Comparison of ENCODE assay signal across 9 cellular contexts in the genomic region with DNA sequence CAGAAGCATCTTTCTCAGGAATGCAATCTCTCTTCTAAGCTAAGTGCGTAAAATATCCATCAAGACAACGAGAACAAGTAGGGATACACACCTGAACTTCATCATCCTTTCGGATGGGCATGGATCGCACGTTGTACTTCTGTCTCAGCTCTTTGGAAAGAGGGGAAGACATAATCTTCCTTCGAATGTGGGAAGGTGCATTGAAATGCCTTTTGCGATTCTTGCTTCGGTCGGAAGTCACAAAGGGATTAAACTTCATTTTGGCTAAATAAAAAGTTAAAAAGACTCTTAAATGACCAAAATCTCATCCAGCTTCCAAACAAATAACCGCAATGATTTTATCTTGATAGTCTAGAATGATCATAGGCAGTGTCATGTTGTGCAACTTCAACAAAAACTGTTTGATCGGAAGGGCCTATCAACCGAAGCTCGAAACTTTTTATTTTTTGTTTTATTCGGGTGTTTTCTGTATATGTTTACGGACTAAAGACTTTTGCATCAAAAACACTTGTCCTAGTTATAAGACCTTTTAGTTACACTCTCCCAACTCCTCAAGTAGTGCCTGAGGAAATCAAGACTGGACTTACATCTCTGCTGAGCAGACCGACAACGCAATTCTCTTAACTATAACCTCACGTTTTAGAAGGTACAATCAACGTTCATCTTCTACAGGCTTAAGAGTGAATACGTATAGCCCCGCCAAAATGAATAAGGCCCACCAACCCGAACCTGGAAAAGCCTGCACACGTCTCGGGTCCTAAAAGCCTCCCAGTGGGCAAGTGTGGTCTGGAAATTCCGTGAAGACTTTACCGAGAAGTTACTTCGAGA. TPM values are rescaled to one million over a fixed set of nuclear protein-coding genes. Genes with fewer than 3 reads are reported as not detected.
DNase-seq lines count a peak whose midpoint lies in the region; ATAC-seq and TF ChIP-seq lines count a peak whose summit lies in the region.
"Had no signal": no experiment of that assay in that cellular context is flagged by ENCODE, and none has a peak within 500 bp of the region (broad histone marks: within the 10 kb centered on the region; RNA-seq: fewer than 3 reads in every experiment).

No MANE protein-coding gene starts in this region.

- TF ChIP-seq POLR2A in heart left ventricle (IDR thresholded peaks at IDR 0.05) = no peak
- TF ChIP-seq POLR2A in tibial nerve (IDR thresholded peaks at IDR 0.05) = no peak

- no peak for TF ChIP-seq EP300 in tibial nerve (IDR thresholded peaks at IDR 0.05)

- no peak for DNase-seq in heart left ventricle
- DNase-seq in left ventricle myocardium superior = no peak
- no peak for DNase-seq in activated naive CD8-positive, alpha-beta T cell treated with anti-CD3 and anti-CD28 coated beads, Interleukin-2, amount 10 ng/mL, durations not matched to agents 7 days and 5 days
- peak; percentile 24 for DNase-seq in kidney tubule cell (ENCODE audit: low spot score)
- no peak for DNase-seq in tibial nerve (ENCODE audit: low spot score in 2 of 2)

- peak overlapping the region; percentile 40 to 77 (median 70) for H3K4me3 ChIP-seq in heart left ventricle
- peak overlapping the region; percentile 51 to 82 (median 69) for H3K4me3 ChIP-seq in tibial nerve

- intact Hi-C loops in heart left ventricle (cut with DNase I) = loop anchor here in 2 of 10 donors (2.0 to 10.0 kb wide), 3 partner anchors 53 to 70 kb away; a partner anchor contains a TSS
- intact Hi-C loops in left ventricle myocardium superior (cut with micrococcal nuclease) = no loop called here

- peaks cover 31% of the 10 kb centered on the region for H3K36me3 Mint-ChIP-seq in activated naive CD8-positive, alpha-beta T cell treated with anti-CD3 and anti-CD28 coated beads, Interleukin-2, amount 10 ng/mL, durations not matched to agents 7 days and 5 days

- H3K4me1 Mint-ChIP-seq in activated naive CD8-positive, alpha-beta T cell treated with anti-CD3 and anti-CD28 coated beads, Interleukin-2, amount 10 ng/mL, durations not matched to agents 7 days and 5 days = peaks cover 43% of the 10 kb centered on the region

- TF ChIP-seq CTCF in heart left ventricle (IDR thresholded peaks at IDR 0.05) (no peak), tibial nerve (IDR thresholded peaks at IDR 0.05) (no peak)

- H3K9me3 ChIP-seq in heart left ventricle (no peaks in the 10 kb centered on the region), tibial nerve (no peaks in the 10 kb centered on the region)

- POLR2A ChIA-PET in activated naive CD8-positive, alpha-beta T cell treated with anti-CD3 and anti-CD28 coated beads, Interleukin-2, amount 10 ng/mL, durations not matched to agents 7 days and 5 days (lab: Charles Lee) = interaction anchor here (0.7 to 1.4 kb wide), 4 partner anchors 10 to 928 kb away, joined by 3 to 4 read pairs (median 4); a partner anchor contains a TSS

- H3K27me3 ChIP-seq in heart left ventricle (no peaks in the 10 kb centered on the region), tibial nerve (no peaks in the 10 kb centered on the region)

- H3K36me3 ChIP-seq in heart left ventricle = peaks cover 0 to 48% (median 47%) of the 10 kb centered on the region in 9 donors
- peaks cover 0 to 44% (median 17%) of the 10 kb centered on the region in 3 donors for H3K36me3 ChIP-seq in tibial nerve

- peak overlapping the region; percentile 88 for H3K27ac Mint-ChIP-seq in activated naive CD8-positive, alpha-beta T cell treated with anti-CD3 and anti-CD28 coated beads, Interleukin-2, amount 10 ng/mL, durations not matched to agents 7 days and 5 days

- no peaks in the 10 kb centered on the region for H3K9me3 Mint-ChIP-seq in activated naive CD8-positive, alpha-beta T cell treated with anti-CD3 and anti-CD28 coated beads, Interleukin-2, amount 10 ng/mL, durations not matched to agents 7 days and 5 days

- H3K4me1 ChIP-seq in heart left ventricle (peaks cover 0 to 51% (median 29%) of the 10 kb centered on the region in 12 donors), tibial nerve (peaks cover 0 to 64% (median 25%) of the 10 kb centered on the region in 4 donors)

- H3K27me3 Mint-ChIP-seq in activated naive CD8-positive, alpha-beta T cell treated with anti-CD3 and anti-CD28 coated beads, Interleukin-2, amount 10 ng/mL, durations not matched to agents 7 days and 5 days = no peaks in the 10 kb centered on the region

- WGBS in heart left ventricle, 4 donors = 20 to 22% (median 21%) methylated on average over 27 of the region's 27 CpGs
- WGBS in tibial nerve, 2 donors = 20 to 21% methylated on average over 27 of the region's 27 CpGs

- ATAC-seq in heart left ventricle (no peak), left ventricle myocardium superior (no peak), HG02884 (IDR thresholded peaks at IDR 0.05; ENCODE audit: unreplicated experiment) (no peak), esophagus mucosa (no peak), HG03097 (IDR thresholded peaks at IDR 0.05; ENCODE audit: low FRiP score, unreplicated experiment) (no peak)
- ATAC-seq in activated naive CD8-positive, alpha-beta T cell treated with anti-CD3 and anti-CD28 coated beads, Interleukin-2, amount 10 ng/mL, durations not matched to agents 7 days and 5 days (ENCODE audit: low read depth) = no peak

- H3K27ac ChIP-seq in heart left ventricle (peak overlapping the region in 11 of 12 donors; percentile 17 to 93 (median 80)), tibial nerve (peak overlapping the region; percentile 8 to 91 (median 73))

- H3K4me3 Mint-ChIP-seq in activated naive CD8-positive, alpha-beta T cell treated with anti-CD3 and anti-CD28 coated beads, Interleukin-2, amount 10 ng/mL, durations not matched to agents 7 days and 5 days = peak overlapping the region; percentile 92

RNA-seq across cellular contexts. Expression of a gene that starts 0.7 kb away (rescaled TPM):
- 1,000 to 10,000 TPM in 8 of 9 donors, 100 to 1,000 TPM in 1; 967 to 1,970 (median 1,265) TPM for total RNA-seq in heart left ventricle
- polyA plus RNA-seq in heart left ventricle = 1,000 to 10,000 TPM; 1,139 to 4,104 TPM
- 1,047 TPM for total RNA-seq in left ventricle myocardium superior
- total RNA-seq in activated naive CD8-positive, alpha-beta T cell treated with anti-CD3 and anti-CD28 coated beads, Interleukin-2, amount 10 ng/mL, durations not matched to agents 7 days and 5 days = 1,000 to 10,000 TPM; 1,984 to 2,045 TPM
- total RNA-seq in tibial nerve = 1,000 to 10,000 TPM; 2,635 to 3,277 (median 2,694) TPM
- 1,742 TPM for total RNA-seq in esophagus mucosa

RNA-seq across cellular contexts. Expression of a gene that starts 15.4 kb away (rescaled TPM):
- total RNA-seq in heart left ventricle = not detected
- polyA plus RNA-seq in heart left ventricle = not detected
- total RNA-seq in left ventricle myocardium superior = not detected
- under 1 TPM; 0.30 to 0.31 TPM for total RNA-seq in activated naive CD8-positive, alpha-beta T cell treated with anti-CD3 and anti-CD28 coated beads, Interleukin-2, amount 10 ng/mL, durations not matched to agents 7 days and 5 days
- under 1 TPM in 1 of 4 donors, not detected in 3; 0.59 TPM for total RNA-seq in tibial nerve
- total RNA-seq in esophagus mucosa = 10.8 TPM
- total RNA-seq: myocyte had no signal

RNA-seq across cellular contexts. Expression of a gene that starts 42.6 kb away (rescaled TPM):
- total RNA-seq in heart left ventricle (not detected), left ventricle myocardium superior (not detected), tibial nerve (not detected), esophagus mucosa (not detected)
- not detected for polyA plus RNA-seq in heart left ventricle
- not detected for total RNA-seq in activated naive CD8-positive, alpha-beta T cell treated with anti-CD3 and anti-CD28 coated beads, Interleukin-2, amount 10 ng/mL, durations not matched to agents 7 days and 5 days
- total RNA-seq: myocyte had no signal

RNA-seq across cellular contexts. Expression of a gene that starts 53.4 kb away (rescaled TPM):
- total RNA-seq in heart left ventricle = 10 to 100 TPM; 23.3 to 35.2 (median 25.8) TPM
- 10 to 100 TPM; 16.5 to 36.4 TPM for polyA plus RNA-seq in heart left ventricle
- total RNA-seq in left ventricle myocardium superior = 25.5 TPM
- 10 to 100 TPM; 68.4 to 79.0 TPM for total RNA-seq in activated naive CD8-positive, alpha-beta T cell treated with anti-CD3 and anti-CD28 coated beads, Interleukin-2, amount 10 ng/mL, durations not matched to agents 7 days and 5 days
- 100 to 1,000 TPM in 1 of 4 donors, 10 to 100 TPM in 3; 63.6 to 102 (median 84.1) TPM for total RNA-seq in tibial nerve
- total RNA-seq in esophagus mucosa = 75.9 TPM
